Comparison of ENCODE assay signal across 20 cellular contexts in the genomic region with DNA sequence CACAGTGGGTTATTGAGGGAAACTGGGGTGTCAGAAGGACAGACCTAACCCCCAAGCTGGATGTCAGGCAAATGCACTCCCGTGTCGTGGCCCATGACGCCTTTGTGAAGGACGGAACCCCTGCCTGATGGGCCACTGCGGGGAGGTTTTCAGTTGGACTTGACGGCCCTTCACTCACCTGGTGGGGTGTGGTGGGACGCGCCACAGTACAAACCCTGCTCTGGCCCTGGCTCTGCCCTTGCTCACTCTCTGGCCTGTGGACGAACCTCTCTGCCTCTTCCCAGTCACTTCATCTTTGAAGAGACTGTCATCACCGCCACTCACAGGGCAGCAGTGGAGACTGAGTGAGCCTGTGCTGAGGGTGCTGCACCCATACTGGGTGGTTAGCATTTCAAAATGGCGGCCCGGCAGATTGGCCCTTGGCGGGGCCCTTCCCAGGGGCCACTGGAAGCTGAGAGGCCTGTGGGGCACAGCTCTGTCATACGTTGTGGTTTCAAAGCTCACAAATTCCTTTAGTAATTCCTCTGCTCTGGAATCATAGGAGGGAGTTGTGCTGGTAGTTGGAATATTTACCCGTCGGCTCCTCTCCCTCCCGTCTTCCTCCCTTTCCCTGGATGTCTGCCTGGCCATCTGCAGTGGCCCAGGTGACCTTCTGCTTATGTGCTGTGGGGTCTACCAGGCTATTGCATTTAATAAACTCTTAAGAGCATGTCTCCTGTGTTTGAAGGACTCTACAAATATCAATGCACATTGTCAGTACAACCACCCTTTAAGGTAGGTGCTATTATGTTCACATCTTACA.
"Had no signal": no experiment of that assay in that cellular context is flagged by ENCODE, and none has a peak within 500 bp of the region (broad histone marks: within the 10 kb centered on the region; RNA-seq: fewer than 3 reads in every experiment).

No MANE protein-coding gene starts in this region.

- H3K27ac Mint-ChIP-seq: activated B cell treated with CpG ODN at 0.5 μM for 24 hours; activated naive CD4-positive, alpha-beta T cell treated with anti-CD3 and anti-CD28 coated beads, Interleukin-2, amount 10 ng/mL, durations not matched to agents 7 days and 5 days; memory B cell; progenitor cell of endocrine pancreas; stimulated activated naive CD8-positive, alpha-beta T cell treated with anti-CD3 and anti-CD28 coated beads, Interleukin-15, Interleukin-2, amounts not matched to agents 100 ng/mL and 50 ng/mL, for 24 hours; T-helper 17 cell; type B pancreatic cell had no signal

- DNase-seq: activated B cell treated with CpG ODN at 0.5 μM for 24 hours; activated CD4-positive, alpha-beta T cell treated with anti-CD3 and anti-CD28 coated beads for 4 hours; activated CD4-positive, alpha-beta T cell treated with anti-CD3 and anti-CD28 coated beads, Interleukin-2, amount 50 U/mL, for 48 hours; activated naive CD4-positive, alpha-beta T cell treated with anti-CD3 and anti-CD28 coated beads, Interleukin-2, amount 10 ng/mL, durations not matched to agents 7 days and 5 days; activated T-cell treated with anti-CD3 and anti-CD28 coated beads, Interleukin-2, amount 50 U/mL, for 48 hours; amygdala; dorsolateral prefrontal cortex; effector memory CD8-positive, alpha-beta T cell; head of caudate nucleus; stimulated activated CD4-positive, alpha-beta T cell treated with anti-CD3 and anti-CD28 coated beads, Interleukin-4, amount 100 ng/mL, for 4 hours; SW 1271; T-helper 17 cell had no signal

- H3K4me3 Mint-ChIP-seq: activated B cell treated with CpG ODN at 0.5 μM for 24 hours; activated naive CD4-positive, alpha-beta T cell treated with anti-CD3 and anti-CD28 coated beads, Interleukin-2, amount 10 ng/mL, durations not matched to agents 7 days and 5 days; brain; effector memory CD8-positive, alpha-beta T cell; memory B cell; stimulated activated naive CD8-positive, alpha-beta T cell treated with anti-CD3 and anti-CD28 coated beads, Interleukin-15, Interleukin-2, amounts not matched to agents 100 ng/mL and 50 ng/mL, for 24 hours; T-helper 17 cell; type B pancreatic cell had no signal

- H3K27me3 Mint-ChIP-seq: activated B cell treated with CpG ODN at 0.5 μM for 24 hours; brain; memory B cell; progenitor cell of endocrine pancreas; stimulated activated naive CD8-positive, alpha-beta T cell treated with anti-CD3 and anti-CD28 coated beads, Interleukin-15, Interleukin-2, amounts not matched to agents 100 ng/mL and 50 ng/mL, for 24 hours; T-helper 17 cell; type B pancreatic cell had no signal

- H3K36me3 Mint-ChIP-seq: activated naive CD4-positive, alpha-beta T cell treated with anti-CD3 and anti-CD28 coated beads, Interleukin-2, amount 10 ng/mL, durations not matched to agents 7 days and 5 days; brain; memory B cell; type B pancreatic cell had no signal

- H3K9me3 ChIP-seq: esophagus muscularis mucosa, gastroesophageal sphincter had no signal

- H3K27me3 ChIP-seq: dorsolateral prefrontal cortex, esophagus muscularis mucosa, gastroesophageal sphincter had no signal

- H3K9me3 Mint-ChIP-seq: activated B cell treated with CpG ODN at 0.5 μM for 24 hours; activated naive CD4-positive, alpha-beta T cell treated with anti-CD3 and anti-CD28 coated beads, Interleukin-2, amount 10 ng/mL, durations not matched to agents 7 days and 5 days; brain; effector memory CD8-positive, alpha-beta T cell; memory B cell; stimulated activated naive CD8-positive, alpha-beta T cell treated with anti-CD3 and anti-CD28 coated beads, Interleukin-15, Interleukin-2, amounts not matched to agents 100 ng/mL and 50 ng/mL, for 24 hours; type B pancreatic cell had no signal

- H3K4me3 ChIP-seq: dorsolateral prefrontal cortex, esophagus muscularis mucosa, gastroesophageal sphincter, SK-N-MC had no signal

- H3K4me1 Mint-ChIP-seq: activated B cell treated with CpG ODN at 0.5 μM for 24 hours had no signal

- H3K27ac ChIP-seq: gastroesophageal sphincter, SK-N-MC had no signal

- ATAC-seq: effector memory CD8-positive, alpha-beta T cell; T-helper 17 cell had no signal

- H3K36me3 ChIP-seq: esophagus muscularis mucosa had no signal
